Comparison of ENCODE assay signal across 8 cellular contexts in the genomic region with DNA sequence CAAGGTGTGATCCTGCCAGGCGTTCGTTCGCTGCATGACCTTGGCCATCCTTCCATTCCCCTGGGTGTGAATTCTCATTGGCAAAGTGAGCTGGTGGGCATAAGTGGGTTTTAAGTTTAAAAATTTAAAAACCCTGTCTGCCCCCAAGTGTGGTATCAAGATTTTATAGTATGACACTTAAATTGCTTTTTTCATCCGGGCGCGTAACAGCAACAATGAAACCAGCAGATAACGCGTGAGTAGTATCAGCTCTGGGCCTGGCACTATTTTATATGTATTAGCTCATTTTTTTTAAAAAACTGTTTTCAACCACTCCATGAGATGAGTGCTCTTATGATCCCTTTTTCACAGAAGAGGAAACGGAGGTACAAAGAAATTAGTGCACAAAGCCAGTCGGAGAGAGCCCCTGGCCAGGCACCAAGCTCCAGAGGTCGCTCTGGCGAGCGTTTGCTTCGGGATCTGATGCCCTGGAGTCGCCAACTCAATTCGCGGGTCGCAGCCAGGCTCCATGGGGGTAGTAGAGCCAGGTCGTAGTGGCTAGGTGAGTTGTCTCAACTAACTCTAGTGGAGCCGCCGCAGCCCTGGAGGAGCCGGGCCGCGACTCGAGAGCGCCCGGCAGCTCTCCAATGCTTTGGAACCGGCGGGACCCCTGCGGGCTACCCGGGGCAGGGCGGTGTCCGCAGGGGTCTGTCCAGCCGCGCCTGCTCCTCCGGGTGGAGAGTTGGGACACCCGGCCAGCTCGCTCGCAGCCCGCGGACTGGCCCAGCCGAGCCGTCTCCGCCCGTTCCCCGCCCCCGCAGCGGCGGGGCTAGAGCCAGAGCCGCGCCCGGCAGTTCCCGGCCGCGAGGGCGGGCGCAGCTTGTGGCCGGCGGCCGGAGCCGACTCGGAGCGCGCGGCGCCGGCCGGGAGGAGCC. TPM values are rescaled to one million over a fixed set of nuclear protein-coding genes. Genes with fewer than 3 reads are reported as not detected.
DNase-seq lines count a peak whose midpoint lies in the region; ATAC-seq lines count a peak whose summit lies in the region.
"Had no signal": no experiment of that assay in that cellular context is flagged by ENCODE, and none has a peak within 500 bp of the region (broad histone marks: within the 10 kb centered on the region; RNA-seq: fewer than 3 reads in every experiment).

A gene with protein sequence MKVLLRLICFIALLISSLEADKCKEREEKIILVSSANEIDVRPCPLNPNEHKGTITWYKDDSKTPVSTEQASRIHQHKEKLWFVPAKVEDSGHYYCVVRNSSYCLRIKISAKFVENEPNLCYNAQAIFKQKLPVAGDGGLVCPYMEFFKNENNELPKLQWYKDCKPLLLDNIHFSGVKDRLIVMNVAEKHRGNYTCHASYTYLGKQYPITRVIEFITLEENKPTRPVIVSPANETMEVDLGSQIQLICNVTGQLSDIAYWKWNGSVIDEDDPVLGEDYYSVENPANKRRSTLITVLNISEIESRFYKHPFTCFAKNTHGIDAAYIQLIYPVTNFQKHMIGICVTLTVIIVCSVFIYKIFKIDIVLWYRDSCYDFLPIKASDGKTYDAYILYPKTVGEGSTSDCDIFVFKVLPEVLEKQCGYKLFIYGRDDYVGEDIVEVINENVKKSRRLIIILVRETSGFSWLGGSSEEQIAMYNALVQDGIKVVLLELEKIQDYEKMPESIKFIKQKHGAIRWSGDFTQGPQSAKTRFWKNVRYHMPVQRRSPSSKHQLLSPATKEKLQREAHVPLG (plus strand): TSS at position 832 of the 914 bp plus-strand sequence. CDS start 14,979 bp downstream, outside the sequence.

- H3K27ac ChIP-seq in caudate nucleus (ENCODE audit: low read depth, low read length), result peak within 1 kb of the TSS; percentile 11
- H3K27ac ChIP-seq: SK-N-MC had no signal

- peaks cover 14 to 28% (median 23%) of the 10 kb centered on the region in 6 donors for H3K9me3 Mint-ChIP-seq in immature natural killer cell

- H3K4me2 ChIP-seq in skeletal muscle satellite cell (ENCODE audit: low read length), result peak within 1 kb of the TSS; percentile 95

- peaks cover 31 to 48% of the 10 kb centered on the region in 2 donors for H3K4me1 Mint-ChIP-seq in immature natural killer cell

- peaks cover 16% of the 10 kb centered on the region for H3K9me3 ChIP-seq in MG63
- peaks cover 37% of the 10 kb centered on the region for H3K9me3 ChIP-seq in skeletal muscle satellite cell (replicated peaks; ENCODE audit: low read length)

- peaks cover 3 to 16% (median 7%) of the 10 kb centered on the region in 3 donors for H3K36me3 Mint-ChIP-seq in immature natural killer cell

- H3K27me3 ChIP-seq in MG63, result no peaks in the 10 kb centered on the region
- no peaks in the 10 kb centered on the region for H3K27me3 ChIP-seq in skeletal muscle satellite cell (ENCODE audit: control insufficient read depth, insufficient read depth, low read length)

- peak within 1 kb of the TSS; percentile 97 for H3K9ac ChIP-seq in skeletal muscle satellite cell (ENCODE audit: low read depth, low read length)

- H3K27ac Mint-ChIP-seq in immature natural killer cell, result no peak within 1 kb of the TSS

- ATAC-seq in HG03139 (IDR thresholded peaks at IDR 0.05; ENCODE audit: unreplicated experiment), result no peak

- H3K4me3 Mint-ChIP-seq in immature natural killer cell, result peak within 1 kb of the TSS; percentile 66 to 78 (median 73)

- H3K36me3 ChIP-seq in MG63 (peaks cover 17% of the 10 kb centered on the region; the same call in 1 of the 2 replicates), skeletal muscle satellite cell (ENCODE audit: insufficient read depth, low read length) (peaks cover 42% of the 10 kb centered on the region)

- H3K4me3 ChIP-seq in MG63 (peak within 1 kb of the TSS; percentile 50), skeletal muscle satellite cell (ENCODE audit: low read length) (peak within 1 kb of the TSS; percentile 85)
- H3K4me3 ChIP-seq: SK-N-MC had no signal

- peak; percentile 72 for DNase-seq in GM04504 (ENCODE audit: low read depth)
- DNase-seq in MG63, result peak; percentile 84
- DNase-seq in caudate nucleus (lab: John Stamatoyannopoulos, UW), result peak in 8 of 61 donors; percentile 4 to 22 (median 10)
- DNase-seq in immature natural killer cell, result no peak
- DNase-seq in NCI-H187 (lab: John Stamatoyannopoulos, UW), result no peak

- H3K27me3 Mint-ChIP-seq in immature natural killer cell (ENCODE audit: low read depth in 3 of 3), result peaks cover 11 to 36% (median 22%) of the 10 kb centered on the region in 3 donors

- peaks cover 35% of the 10 kb centered on the region for H3K4me1 ChIP-seq in skeletal muscle satellite cell (ENCODE audit: control insufficient read depth, insufficient read depth, low read length)

RNA-seq across cellular contexts. Expression of the gene that starts here (rescaled TPM):
- total RNA-seq in MG63 (2014; rRNA removed; shearing (Covaris generic); ENCODE audit: low replicate concordance), result 0.82 and 1.4 TPM in 2 replicates
- polyA plus RNA-seq in immature natural killer cell, result 1 to 10 TPM in 1 of 3 donors, under 1 TPM in 1, not detected in 1; 0.96 to 4.0 TPM
- 74.3 and 83.0 TPM in 2 replicates for total RNA-seq in skeletal muscle satellite cell (2012; rRNA removed)

Comparison
In these comparisons a context has a peak if more than half of its experiments do, and no peak if none do; other contexts are left out.
1. DNase-seq: peak in GM04504 (single experiment) and MG63 (single experiment); none in immature natural killer cell (0 of 3) and NCI-H187 (0 of 2).